8 cellular contexts compared by ENCODE assay signal in genomic region chr7:30134523-30135270, GRCh38. TPM values are rescaled to one million over a fixed set of nuclear protein-coding genes. Genes with fewer than 3 reads are reported as not detected.
DNase-seq lines count a peak whose midpoint lies in the region; TF ChIP-seq lines count a peak whose summit lies in the region.

MTURN (plus strand) TSS chr7:30134986; CDS start chr7:30135137, 151 bp downstream.

- no peak within 1 kb of the TSS for H3K27ac ChIP-seq in DOHH2 (ENCODE audit: low read depth, low read length)

- peaks cover 42% of the 10 kb centered on the region for H3K27me3 Mint-ChIP-seq in nephron progenitor cell (ENCODE audit: low read depth, poor library complexity)

- H3K27ac Mint-ChIP-seq in nephron progenitor cell: no peak within 1 kb of the TSS

- peaks cover 11% of the 10 kb centered on the region for H3K27me3 ChIP-seq in DOHH2 (ENCODE audit: control insufficient read depth, low read length)

- H3K9me2 ChIP-seq in DOHH2 (replicated peaks; ENCODE audit: control insufficient read depth, low read length): no peaks in the 10 kb centered on the region

- H3K4me2 ChIP-seq in DOHH2 (ENCODE audit: low read length): peak within 1 kb of the TSS; percentile 82

- peaks cover 13% of the 10 kb centered on the region for H3F3A ChIP-seq in DOHH2 (ENCODE audit: control insufficient read depth, insufficient read depth)

- H3K79me2 ChIP-seq in DOHH2 (ENCODE audit: control insufficient read depth, low read length): no peaks in the 10 kb centered on the region

- no peaks in the 10 kb centered on the region for H3K9me3 ChIP-seq in DOHH2 (ENCODE audit: control insufficient read depth, insufficient read depth, low read length)

- H3K36me3 ChIP-seq in DOHH2 (ENCODE audit: control insufficient read depth, low read length): no peaks in the 10 kb centered on the region

- peaks cover 21% of the 10 kb centered on the region for H3K4me1 ChIP-seq in DOHH2 (ENCODE audit: control insufficient read depth, low read length)

- H3K4me3 Mint-ChIP-seq in nephron progenitor cell: peak within 1 kb of the TSS; percentile 92

- H3K9me3 Mint-ChIP-seq in nephron progenitor cell: no peaks in the 10 kb centered on the region

- no peak for TF ChIP-seq CTCF in DOHH2 (IDR thresholded peaks at IDR 0.05; ENCODE audit: low read depth, low read length, poor library complexity, severe bottlenecking)
- no peak for TF ChIP-seq CTCF in LNCaP clone FGC (IDR thresholded peaks at IDR 0.05; ENCODE audit: control insufficient read depth, extremely low read depth, insufficient read depth)
- no peak for TF ChIP-seq CTCF in fibroblast of villous mesenchyme (IDR thresholded peaks at IDR 0.05; ENCODE audit: insufficient read depth, low read depth, low read length)
- no peak for TF ChIP-seq CTCF in nephron progenitor cell (IDR thresholded peaks at IDR 0.05)

- H3K36me3 Mint-ChIP-seq in nephron progenitor cell (ENCODE audit: low read depth): peaks cover 9% of the 10 kb centered on the region

- DNase-seq in H4 (ENCODE audit: low spot score): peak; percentile 93
- DNase-seq in LNCaP clone FGC (ENCODE audit: low read depth): peak; percentile 38
- DNase-seq in SHP77 (lab: John Stamatoyannopoulos, UW): peak; percentile 87 to 94
- DNase-seq in activated gamma-delta T cell treated with Interleukin-2 at 50 U/mL for 16 hours: peak; percentile 77
- DNase-seq in fibroblast of villous mesenchyme (ENCODE audit: low read depth): peak; percentile 86
- peak; percentile 92 for DNase-seq in nephron progenitor cell
- DNase-seq in stimulated activated naive CD4-positive, alpha-beta T cell treated with Interleukin-2 at 50 U/mL for 16 hours (lab: John Stamatoyannopoulos, UW): peak; percentile 82

- H4K20me1 ChIP-seq in DOHH2 (ENCODE audit: control insufficient read depth, insufficient read depth, low read depth, low read length): no peaks in the 10 kb centered on the region

- peak within 1 kb of the TSS; percentile 82 for H3K4me3 ChIP-seq in DOHH2 (ENCODE audit: low read length)
- peak within 1 kb of the TSS; percentile 62 for H3K4me3 ChIP-seq in LNCaP clone FGC (ENCODE audit: low read depth, low read length)
- peak within 1 kb of the TSS; percentile 75 for H3K4me3 ChIP-seq in fibroblast of villous mesenchyme (ENCODE audit: low read depth, low read length)

- H3K4me1 Mint-ChIP-seq in nephron progenitor cell: peaks cover 17% of the 10 kb centered on the region

RNA-seq across cellular contexts. Expression of gene MTURN, which starts in this region (rescaled TPM):
- 4.8 and 5.9 TPM in 2 replicates for total RNA-seq in H4 (2014; rRNA removed; shearing (Covaris generic))
- total RNA-seq in fibroblast of villous mesenchyme: 2.6 and 4.5 TPM in 2 replicates

Comparison
In these comparisons a context has a peak if more than half of its experiments do, and no peak if none do; other contexts are left out.
1. DNase-seq: peak in every context shown above with its lines; median percentile 93 in H4; 92 in nephron progenitor cell; 90 in SHP77; 86 in fibroblast of villous mesenchyme; 82 in stimulated activated naive CD4-positive, alpha-beta T cell treated with Interleukin-2 at 50 U/mL for 16 hours; 77 in activated gamma-delta T cell treated with Interleukin-2 at 50 U/mL for 16 hours; 38 in LNCaP clone FGC.